In the genomic region with DNA sequence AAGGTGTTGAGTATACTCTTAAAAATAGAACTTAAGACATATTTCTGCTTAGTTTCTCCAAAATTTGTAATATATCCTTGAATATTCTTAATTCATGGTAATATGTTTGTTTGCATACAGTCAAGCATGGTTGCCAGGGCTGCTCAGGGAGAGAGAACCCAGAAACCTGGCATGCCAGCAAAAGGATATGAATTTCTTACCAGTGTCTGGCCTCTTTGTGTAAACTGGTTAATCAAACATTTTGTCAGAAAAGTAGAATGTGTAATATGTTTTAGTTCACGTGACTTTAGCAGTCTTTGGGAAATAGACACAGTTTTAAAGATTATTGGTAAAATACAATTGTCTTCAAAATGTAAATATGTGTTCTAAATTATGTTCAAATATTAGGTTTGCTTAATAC, we compare ENCODE assay signal across 21 cellular contexts.
DNase-seq lines count a peak whose midpoint lies in the region; ATAC-seq and TF ChIP-seq lines count a peak whose summit lies in the region.
"Had no signal": no experiment of that assay in that cellular context is flagged by ENCODE, and none has a peak within 500 bp of the region (broad histone marks: within the 10 kb centered on the region; RNA-seq: fewer than 3 reads in every experiment).

No MANE protein-coding gene starts in this region.

- H3K9me3 ChIP-seq in body of pancreas (no peaks in the 10 kb centered on the region), hepatocyte (ENCODE audit: low read depth) (no peaks in the 10 kb centered on the region)
- H3K9me3 ChIP-seq: A549; BLaER1 treated with 17β-estradiol and CSF1 and Interleukin-3, amounts not matched to agents 10 nM and 100 nM had no signal

- no peak overlapping the region for H2AFZ ChIP-seq in hepatocyte

- H3K36me3 ChIP-seq in body of pancreas (replicated peaks in 1 of 2; ENCODE audit: insufficient read depth in 1 of 2, low read depth in 2 of 2) = no peaks in the 10 kb centered on the region
- no peaks in the 10 kb centered on the region for H3K36me3 ChIP-seq in hepatocyte (replicated peaks; ENCODE audit: insufficient read depth, low read depth)
- H3K36me3 ChIP-seq: BLaER1 treated with 17β-estradiol and CSF1 and Interleukin-3, amounts not matched to agents 10 nM and 100 nM had no signal

- no peaks in the 10 kb centered on the region for H3K27me3 ChIP-seq in body of pancreas
- no peaks in the 10 kb centered on the region for H3K27me3 ChIP-seq in hepatocyte
- H3K27me3 ChIP-seq: BLaER1 treated with 17β-estradiol and CSF1 and Interleukin-3, amounts not matched to agents 10 nM and 100 nM had no signal

- 12 to 16% methylated on average over 1 of the region's 1 CpG for WGBS in body of pancreas, 2 donors
- WGBS in hepatocyte (ENCODE audit: low lambda C conversion rate, missing lambda C conversion rate) = 62% methylated on average over 1 of the region's 1 CpG

- H3K4me3 ChIP-seq in body of pancreas = peak overlapping the region in 1 of 2 donors; percentile 1
- no peak overlapping the region for H3K4me3 ChIP-seq in hepatocyte
- H3K4me3 ChIP-seq: A549; BLaER1 treated with 17β-estradiol and CSF1 and Interleukin-3, amounts not matched to agents 10 nM and 100 nM; GM12878 had no signal

- no peak for TF ChIP-seq POLR2A in body of pancreas (IDR thresholded peaks at IDR 0.05)

- no peaks in the 10 kb centered on the region for H3K9me2 ChIP-seq in hepatocyte (replicated peaks; ENCODE audit: insufficient read depth)

- DNase-seq in body of pancreas (peak; percentile 19 to 32 (median 26)), hepatocyte (ENCODE audit: low spot score) (no peak), progenitor cell of endocrine pancreas (ENCODE audit: low spot score, unreplicated experiment) (no peak), COR-L47 (lab: John Stamatoyannopoulos, UW) (no peak)
- no peak for DNase-seq in activated CD4-positive, CD25-positive, alpha-beta regulatory T cell (lab: John Stamatoyannopoulos, UW)
- DNase-seq: AML-193; CD4-positive, alpha-beta T cell; CD8-positive, alpha-beta T cell; DMS 273 treated with DMSO at 0.1 percent for 48 hours; DMS153; DMS53; DMS79; DND-41; EL; GDM1 had no signal

- H3K27ac ChIP-seq in body of pancreas = peak overlapping the region in 1 of 4 donors; percentile 85
- H3K27ac ChIP-seq in hepatocyte = peak overlapping the region; percentile 6
- H3K27ac ChIP-seq: 22Rv1; A549; BLaER1 treated with 17β-estradiol and CSF1 and Interleukin-3, amounts not matched to agents 10 nM and 100 nM; C4-2B had no signal

- intact Hi-C loops in body of pancreas (cut with DNase I) = no loop called here

- H3K4me1 Mint-ChIP-seq in progenitor cell of endocrine pancreas (ENCODE audit: low read depth) = peaks cover 19% of the 10 kb centered on the region
- H3K4me1 Mint-ChIP-seq: B cell had no signal

- TF ChIP-seq CTCF in body of pancreas (IDR thresholded peaks at IDR 0.05) (no peak), hepatocyte (IDR thresholded peaks at IDR 0.05; ENCODE audit: poor library complexity) (no peak), progenitor cell of endocrine pancreas (IDR thresholded peaks at IDR 0.05; ENCODE audit: unreplicated experiment) (no peak)

- H3K36me3 Mint-ChIP-seq in progenitor cell of endocrine pancreas (ENCODE audit: insufficient read depth) = peaks cover 24% of the 10 kb centered on the region
- H3K36me3 Mint-ChIP-seq: CD8-positive, alpha-beta T cell had no signal

- H3K79me2 ChIP-seq in hepatocyte = no peaks in the 10 kb centered on the region

- peak; percentile 37 for ATAC-seq in body of pancreas
- ATAC-seq: A549; CD8-positive, alpha-beta T cell; GM12878 had no signal

- H3K27me3 Mint-ChIP-seq in progenitor cell of endocrine pancreas = no peaks in the 10 kb centered on the region
- H3K27me3 Mint-ChIP-seq: B cell had no signal

- H3K4me1 ChIP-seq in body of pancreas = no peaks in the 10 kb centered on the region
- no peaks in the 10 kb centered on the region for H3K4me1 ChIP-seq in hepatocyte (ENCODE audit: insufficient read depth)
- H3K4me1 ChIP-seq: A549 had no signal

- H3K9me3 Mint-ChIP-seq in progenitor cell of endocrine pancreas (ENCODE audit: low read depth) = peaks cover 14% of the 10 kb centered on the region

- H3K4me2 ChIP-seq in hepatocyte = no peak overlapping the region
- H3K4me2 ChIP-seq: A549; BLaER1 treated with 17β-estradiol and CSF1 and Interleukin-3, amounts not matched to agents 10 nM and 100 nM had no signal

- H3K27ac Mint-ChIP-seq in progenitor cell of endocrine pancreas = peak overlapping the region; percentile 59
- H3K27ac Mint-ChIP-seq: B cell; CD4-positive, alpha-beta T cell; CD8-positive, alpha-beta T cell had no signal

- peak overlapping the region; percentile 48 for H3K4me3 Mint-ChIP-seq in progenitor cell of endocrine pancreas (ENCODE audit: low read depth)
- H3K4me3 Mint-ChIP-seq: B cell; CD4-positive, alpha-beta T cell; CD8-positive, alpha-beta T cell had no signal

- no peaks in the 10 kb centered on the region for H4K20me1 ChIP-seq in hepatocyte (ENCODE audit: insufficient read depth, poor library complexity, severe bottlenecking)
- H4K20me1 ChIP-seq: BLaER1 treated with 17β-estradiol and CSF1 and Interleukin-3, amounts not matched to agents 10 nM and 100 nM had no signal

Comparison
In these comparisons a context has a peak if more than half of its experiments do, and no peak if none do; other contexts are left out.
1. DNase-seq: peak in body of pancreas (4 of 4); none in hepatocyte (single experiment), progenitor cell of endocrine pancreas (single experiment), COR-L47 (single experiment) and activated CD4-positive, CD25-positive, alpha-beta regulatory T cell (0 of 4).